In the genomic region with DNA sequence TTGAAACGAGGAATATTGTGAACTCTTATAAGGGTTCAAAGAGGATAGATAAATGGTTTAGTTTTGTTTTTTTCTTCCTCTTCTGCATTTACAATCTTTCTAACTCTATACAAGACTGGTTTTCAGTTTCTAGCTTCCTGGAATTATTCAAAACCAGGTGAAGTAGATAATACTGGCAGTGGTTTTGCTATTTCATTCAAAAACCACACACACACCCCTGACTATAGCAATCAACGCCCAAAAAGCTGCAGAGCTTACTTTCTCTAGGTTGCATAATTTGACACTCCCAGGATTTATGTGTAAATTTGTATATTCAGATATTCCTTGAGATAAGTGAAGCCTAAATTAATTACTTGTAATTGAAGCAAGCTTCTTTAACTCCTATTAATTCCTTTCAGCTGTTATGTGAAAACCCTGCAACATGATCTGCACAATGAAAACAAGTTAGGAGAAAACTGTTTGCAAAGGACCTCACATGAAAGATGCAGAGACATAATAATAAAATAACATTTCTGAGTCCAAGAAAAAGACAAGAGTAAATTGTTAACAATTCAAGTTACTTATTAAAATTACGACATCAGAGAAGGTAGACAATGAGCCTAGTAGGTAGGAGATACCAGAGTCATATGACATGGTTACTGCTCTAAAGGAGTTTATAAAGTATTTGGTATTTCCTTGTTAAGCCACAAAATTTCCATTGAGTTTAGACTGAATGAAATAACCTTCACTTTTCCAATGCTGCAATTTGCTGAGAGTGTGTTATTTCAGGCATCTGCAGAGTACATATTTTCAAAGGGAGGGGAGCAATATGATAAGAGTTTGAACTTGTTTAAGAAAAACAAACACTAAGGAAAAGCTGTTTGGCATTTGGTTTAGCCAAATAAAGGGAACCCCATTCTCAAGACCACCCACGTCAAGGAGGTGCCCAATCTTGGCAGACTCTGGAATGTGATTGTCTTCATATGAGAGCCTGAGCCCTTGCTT, we compare ENCODE assay signal across 8 cellular contexts. TPM values are rescaled to one million over a fixed set of nuclear protein-coding genes. Genes with fewer than 3 reads are reported as not detected.
DNase-seq lines count a peak whose midpoint lies in the region; ATAC-seq, FAIRE-seq and TF ChIP-seq lines count a peak whose summit lies in the region.

No MANE protein-coding gene starts in this region.

- H3K4me1 Mint-ChIP-seq in endothelial cell (ENCODE audit: unreplicated experiment) (peaks cover 26% of the 10 kb centered on the region), osteocyte (ENCODE audit: unreplicated experiment) (peaks cover 29% of the 10 kb centered on the region)

- FAIRE-seq in H54 (lab: Jason Lieb, UNC): no peak

- DNase-seq in SJSA1 (ENCODE audit: low read depth in 1 of 2, low spot score in 2 of 2) (peak; percentile 74 to 88), endothelial cell (ENCODE audit: low spot score) (no peak), osteocyte (ENCODE audit: extremely low spot score, unreplicated experiment) (no peak), GM19238 (ENCODE audit: insufficient read length, low spot score) (no peak), H54 (ENCODE audit: insufficient read length, low spot score) (no peak)

- peak overlapping the region; percentile 94 for H3K4me3 Mint-ChIP-seq in endothelial cell (ENCODE audit: unreplicated experiment)
- peak overlapping the region; percentile 83 for H3K4me3 Mint-ChIP-seq in osteocyte (ENCODE audit: unreplicated experiment)

- peaks cover 26% of the 10 kb centered on the region for H3K36me3 ChIP-seq in SJSA1

- H3K36me3 Mint-ChIP-seq in endothelial cell (ENCODE audit: low read depth, unreplicated experiment) (peaks cover 4% of the 10 kb centered on the region), osteocyte (ENCODE audit: unreplicated experiment) (no peaks in the 10 kb centered on the region)

- H3K27ac ChIP-seq in 22Rv1: peak overlapping the region; percentile 90; the same call in 1 of the 2 replicates
- H3K27ac ChIP-seq in SJSA1: peak overlapping the region; percentile 98

- ATAC-seq in GM21717 (IDR thresholded peaks at IDR 0.05; ENCODE audit: unreplicated experiment) (peak; percentile 17), HG03108 (IDR thresholded peaks at IDR 0.05; ENCODE audit: unreplicated experiment) (no peak)

- H3K9me3 Mint-ChIP-seq in endothelial cell (ENCODE audit: unreplicated experiment) (no peaks in the 10 kb centered on the region), osteocyte (ENCODE audit: unreplicated experiment) (no peaks in the 10 kb centered on the region)

- TF ChIP-seq POLR2A in H54 (IDR thresholded peaks at IDR 0.05; ENCODE audit: low read depth, low read length): no peak

- H3K27me3 Mint-ChIP-seq in endothelial cell (ENCODE audit: unreplicated experiment) (peaks cover 6% of the 10 kb centered on the region), osteocyte (ENCODE audit: unreplicated experiment) (no peaks in the 10 kb centered on the region)

- no peaks in the 10 kb centered on the region for H3K27me3 ChIP-seq in SJSA1 (replicated peaks)

- H3K27ac Mint-ChIP-seq in endothelial cell (ENCODE audit: unreplicated experiment): no peak overlapping the region
- peak overlapping the region; percentile 99 for H3K27ac Mint-ChIP-seq in osteocyte (ENCODE audit: unreplicated experiment)

- TF ChIP-seq CTCF in 22Rv1 (IDR thresholded peaks at IDR 0.05) (no peak), endothelial cell (IDR thresholded peaks at IDR 0.05; ENCODE audit: unreplicated experiment) (no peak), osteocyte (IDR thresholded peaks at IDR 0.05) (no peak)

- peaks cover 69% of the 10 kb centered on the region for H3K4me1 ChIP-seq in SJSA1 (replicated peaks)

- H3K9me3 ChIP-seq in SJSA1 (replicated peaks): no peaks in the 10 kb centered on the region

- H3K4me3 ChIP-seq in SJSA1: no peak overlapping the region; the same call in 1 of the 2 replicates

RNA-seq across cellular contexts. Expression of a gene that starts 1.6 kb away (rescaled TPM):
- 65.8 and 119 TPM in 2 replicates for total RNA-seq in SJSA1 (2014; rRNA removed; shearing (Covaris generic))
- 50.6 TPM for total RNA-seq in endothelial cell (ENCODE audit: unreplicated experiment)
- 98.4 and 100 TPM in 2 replicates for total RNA-seq in osteocyte

RNA-seq across cellular contexts. Expression of a gene that starts 53.5 kb away (rescaled TPM):
- 48.1 and 73.1 TPM in 2 replicates for total RNA-seq in SJSA1 (2014; rRNA removed; shearing (Covaris generic))
- 264 TPM for total RNA-seq in endothelial cell (ENCODE audit: unreplicated experiment)
- total RNA-seq in osteocyte: 127 and 136 TPM in 2 replicates

Comparison
In these comparisons a context has a peak if more than half of its experiments do, and no peak if none do; other contexts are left out.
1. DNase-seq: peak in SJSA1 (2 of 2); none in endothelial cell (single experiment), osteocyte (single experiment), GM19238 (single experiment) and H54 (single experiment).